21 cellular contexts compared by ENCODE assay signal in genomic region chr12:132121283-132121682, GRCh38. TPM values are rescaled to one million over a fixed set of nuclear protein-coding genes. Genes with fewer than 3 reads are reported as not detected.
DNase-seq lines count a peak whose midpoint lies in the region; ATAC-seq, FAIRE-seq and TF ChIP-seq lines count a peak whose summit lies in the region.
"Had no signal": no experiment of that assay in that cellular context is flagged by ENCODE, and none has a peak within 500 bp of the region (broad histone marks: within the 10 kb centered on the region; RNA-seq: fewer than 3 reads in every experiment).

No MANE protein-coding gene starts in this region.

- no peak for FAIRE-seq in GM12891 (lab: Jason Lieb, UNC)
- FAIRE-seq: A549, G401.6, H54 had no signal

- WGBS in endodermal cell (ENCODE audit: insufficient coverage in 1 of 2, insufficient read length in 1 of 2), 2 experiments = 96 to 97% methylated on average over 9 to 14 of the region's 14 CpGs
- WGBS in sigmoid colon, 2 donors = 95 to 97% methylated on average over 14 of the region's 14 CpGs

- TF ChIP-seq EP300 in sigmoid colon (IDR thresholded peaks at IDR 0.05) = no peak

- H4K20me1 ChIP-seq in BLaER1 = no peaks in the 10 kb centered on the region

- H3K27me3 Mint-ChIP-seq in endodermal cell (ENCODE audit: insufficient read depth) = no peaks in the 10 kb centered on the region
- H3K27me3 Mint-ChIP-seq in CD4-positive, alpha-beta T cell = no peaks in the 10 kb centered on the region

- no peak for ATAC-seq in CD4-positive, alpha-beta T cell (ENCODE audit: poor library complexity)
- ATAC-seq: A549; CD8-positive, alpha-beta T cell had no signal

- CTCF ChIA-PET in CD4-positive, alpha-beta T cell (lab: Charles Lee) = no interaction called here

- intact Hi-C loops in sigmoid colon (cut with DNase I) = no loop called here
- intact Hi-C loops in CD4-positive, alpha-beta T cell (cut with DNase I, micrococcal nuclease) = no loop called here

- POLR2A ChIA-PET in CD4-positive, alpha-beta T cell (lab: Charles Lee) = no interaction called here

- DNase-seq in NCI-H526 (lab: John Stamatoyannopoulos, UW) (peak; percentile 87 to 89), endodermal cell (peak; percentile 30), sigmoid colon (peak; percentile 33), NCI-H2227 (lab: John Stamatoyannopoulos, UW; ENCODE audit: unreplicated experiment) (no peak), GM12891 (ENCODE audit: insufficient read length, low spot score) (no peak)
- DNase-seq in CD4-positive, alpha-beta T cell = no peak
- DNase-seq: 8988T; ACHN; AML-193; BE2C; C1 segment of cervical spinal cord; Caco-2; CD8-positive, alpha-beta T cell; DMS153; DND-41; GOT3; HCEC 1CT had no signal

- H3K4me2 ChIP-seq in BLaER1 = peak overlapping the region; percentile 24; the same call in 1 of the 2 replicates
- H3K4me2 ChIP-seq: A549 had no signal

- H3K36me3 Mint-ChIP-seq in endodermal cell (ENCODE audit: low read depth) = peaks cover 60% of the 10 kb centered on the region
- peaks cover 31% of the 10 kb centered on the region for H3K36me3 Mint-ChIP-seq in CD4-positive, alpha-beta T cell (ENCODE audit: low read depth)

- H3K4me3 ChIP-seq in BLaER1 = no peak overlapping the region
- H3K4me3 ChIP-seq in endodermal cell (ENCODE audit: low read length) = no peak overlapping the region
- no peak overlapping the region for H3K4me3 ChIP-seq in sigmoid colon
- H3K4me3 ChIP-seq: A549 had no signal

- no peaks in the 10 kb centered on the region for H3K9me3 Mint-ChIP-seq in endodermal cell
- H3K9me3 Mint-ChIP-seq in CD4-positive, alpha-beta T cell = no peaks in the 10 kb centered on the region
- H3K9me3 Mint-ChIP-seq: CD8-positive, alpha-beta T cell had no signal

- no peak overlapping the region for H3K27ac Mint-ChIP-seq in endodermal cell
- no peak overlapping the region for H3K27ac Mint-ChIP-seq in CD4-positive, alpha-beta T cell
- H3K27ac Mint-ChIP-seq: CD8-positive, alpha-beta T cell had no signal

- peaks cover 56% of the 10 kb centered on the region for H3K36me3 ChIP-seq in BLaER1
- H3K36me3 ChIP-seq in endodermal cell (ENCODE audit: control insufficient read depth, insufficient read depth, low read length) = peaks cover 54% of the 10 kb centered on the region
- peaks cover 7 to 87% (median 31%) of the 10 kb centered on the region in 4 donors for H3K36me3 ChIP-seq in sigmoid colon

- no peak overlapping the region for H3K4me3 Mint-ChIP-seq in endodermal cell
- no peak overlapping the region for H3K4me3 Mint-ChIP-seq in CD4-positive, alpha-beta T cell
- H3K4me3 Mint-ChIP-seq: CD8-positive, alpha-beta T cell had no signal

- H3K4me1 Mint-ChIP-seq in endodermal cell = no peaks in the 10 kb centered on the region
- H3K4me1 Mint-ChIP-seq in CD4-positive, alpha-beta T cell (ENCODE audit: low read depth) = no peaks in the 10 kb centered on the region

- H3K27ac ChIP-seq in BLaER1 = no peak overlapping the region
- no peak overlapping the region for H3K27ac ChIP-seq in endodermal cell (ENCODE audit: low read depth, low read length)
- H3K27ac ChIP-seq in sigmoid colon = no peak overlapping the region
- no peak overlapping the region for H3K27ac ChIP-seq in CD4-positive, alpha-beta T cell (ENCODE audit: low read depth, low read length)
- H3K27ac ChIP-seq: A549 had no signal

- no peaks in the 10 kb centered on the region for H3K9me3 ChIP-seq in BLaER1
- H3K9me3 ChIP-seq in endodermal cell (ENCODE audit: control insufficient read depth, low read length) = peaks cover 2% of the 10 kb centered on the region
- H3K9me3 ChIP-seq in sigmoid colon = no peaks in the 10 kb centered on the region
- no peaks in the 10 kb centered on the region for H3K9me3 ChIP-seq in CD4-positive, alpha-beta T cell (ENCODE audit: control insufficient read depth, low read length)
- H3K9me3 ChIP-seq: A549, BE2C, Caco-2 had no signal

- H3K9ac ChIP-seq in BLaER1 = no peak overlapping the region
- no peak overlapping the region for H3K9ac ChIP-seq in endodermal cell (ENCODE audit: extremely low read depth, low read length, poor library complexity, severe bottlenecking)

- TF ChIP-seq POLR2A in sigmoid colon (IDR thresholded peaks at IDR 0.05) = no peak
- no peak for TF ChIP-seq POLR2A in GM12891 (IDR thresholded peaks at IDR 0.05; ENCODE audit: low read depth, low read length)

- peaks cover 74% of the 10 kb centered on the region for H3K4me1 ChIP-seq in BLaER1
- no peaks in the 10 kb centered on the region for H3K4me1 ChIP-seq in endodermal cell (ENCODE audit: control insufficient read depth, insufficient read depth, low read length)
- H3K4me1 ChIP-seq in sigmoid colon = no peaks in the 10 kb centered on the region
- H3K4me1 ChIP-seq: A549, BE2C, Caco-2 had no signal

- TF ChIP-seq CTCF in endodermal cell (conservative IDR thresholded peaks at IDR 0.05) (no peak), sigmoid colon (IDR thresholded peaks at IDR 0.05) (no peak)
- no peak for TF ChIP-seq CTCF in CD4-positive, alpha-beta T cell (IDR thresholded peaks at IDR 0.05)

- no peaks in the 10 kb centered on the region for H3K27me3 ChIP-seq in BLaER1
- H3K27me3 ChIP-seq in endodermal cell (ENCODE audit: control insufficient read depth, insufficient read depth, low read length, poor library complexity, severe bottlenecking) = no peaks in the 10 kb centered on the region
- no peaks in the 10 kb centered on the region for H3K27me3 ChIP-seq in sigmoid colon
- no peaks in the 10 kb centered on the region for H3K27me3 ChIP-seq in CD4-positive, alpha-beta T cell (ENCODE audit: control insufficient read depth, insufficient read depth, low read length)
- H3K27me3 ChIP-seq: BE2C had no signal

TF ChIP-seq in GM12891, 5 proteins besides CTCF, POLR2A, EP300 and RAD21:
- TF ChIP-seq POLR2AphosphoS5 (IDR thresholded peaks at IDR 0.05; ENCODE audit: low read depth, low read length) = no peak
- TF ChIP-seq POU2F2 (IDR thresholded peaks at IDR 0.05; ENCODE audit: low read depth, low read length) = no peak
- TF ChIP-seq TAF1 (IDR thresholded peaks at IDR 0.05; ENCODE audit: low read depth, low read length) = no peak
- no peak for TF ChIP-seq PAX5 (IDR thresholded peaks at IDR 0.05; ENCODE audit: insufficient read depth, low read length, severe bottlenecking)
- no peak for TF ChIP-seq SPI1 (IDR thresholded peaks at IDR 0.05; ENCODE audit: low read depth, low read length)

RNA-seq across cellular contexts. Expression of gene DDX51, which starts 22.8 kb away (rescaled TPM):
- total RNA-seq in endodermal cell = 10 to 100 TPM; 31.5 to 33.8 TPM
- polyA plus RNA-seq in endodermal cell (2013, experiment 1 of 2) = 16.9 TPM
- 13.9 TPM for polyA plus RNA-seq in endodermal cell (2013, experiment 2 of 2)
- total RNA-seq in sigmoid colon = 10 to 100 TPM in 1 of 4 donors, 1 to 10 TPM in 3; 6.8 to 13.7 (median 8.5) TPM
- 10 to 100 TPM in 1 of 3 donors, 1 to 10 TPM in 2; 3.9 to 22.4 (median 4.8) TPM for polyA plus RNA-seq in sigmoid colon
- 10 to 100 TPM; 58.0 to 59.3 TPM for total RNA-seq in CD4-positive, alpha-beta T cell
- 11.1 TPM for polyA plus RNA-seq in GM12891 (2012; ENCODE audit: low read depth, missing spikeins)

RNA-seq across cellular contexts. Expression of gene NOC4L, which starts 23.0 kb away (rescaled TPM):
- total RNA-seq in endodermal cell (10 to 100 TPM; 22.7 to 32.7 TPM), sigmoid colon (1 to 10 TPM; 5.4 to 9.4 (median 7.5) TPM)
- polyA plus RNA-seq in endodermal cell (2013, experiment 1 of 2) = 25.4 TPM
- 23.8 TPM for polyA plus RNA-seq in endodermal cell (2013, experiment 2 of 2)
- 10 to 100 TPM; 11.4 to 34.9 (median 13.2) TPM for polyA plus RNA-seq in sigmoid colon
- total RNA-seq in CD4-positive, alpha-beta T cell = 10 to 100 TPM; 21.8 to 22.3 TPM
- polyA plus RNA-seq in GM12891 (2012; ENCODE audit: low read depth, missing spikeins) = 18.0 TPM

Comparison
In these comparisons a context has a peak if more than half of its experiments do, and no peak if none do; other contexts are left out.
1. DNase-seq: peak in NCI-H526 (2 of 2), endodermal cell (single experiment) and sigmoid colon (single experiment); none in CD4-positive, alpha-beta T cell (0 of 10), NCI-H2227 (single experiment) and GM12891 (single experiment).